9 cellular contexts compared by ENCODE assay signal in the genomic region with DNA sequence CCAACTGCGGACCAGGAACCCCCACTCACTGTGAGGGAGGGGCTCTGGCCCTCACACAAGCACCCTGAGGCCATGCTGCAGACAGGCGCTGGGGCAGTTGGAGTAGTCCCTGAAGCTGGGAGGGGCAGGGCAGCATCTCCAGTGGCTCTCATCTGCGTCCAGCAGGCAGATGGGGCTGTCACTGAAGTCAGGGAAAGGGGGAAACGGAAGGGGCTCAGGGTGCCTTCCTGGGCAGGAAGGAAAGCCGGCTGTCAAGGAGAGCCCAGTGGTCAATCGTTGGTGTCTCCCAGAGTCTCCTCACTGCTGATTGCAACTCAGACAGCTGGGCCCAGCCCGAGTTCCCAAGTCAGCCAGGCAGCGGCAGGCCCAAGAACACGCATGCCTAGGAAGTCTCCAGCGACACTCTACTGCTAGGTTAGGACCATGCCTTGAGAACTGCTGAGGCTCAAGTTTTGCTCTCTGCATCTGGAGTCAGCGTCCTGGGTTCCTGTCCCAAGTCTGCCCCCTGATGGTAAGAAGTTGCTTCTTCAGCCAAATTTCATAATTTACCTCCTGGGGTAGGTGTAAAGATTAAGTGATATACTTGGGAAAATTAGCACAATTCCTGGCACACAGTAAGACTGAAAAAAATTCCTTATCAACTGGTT. TPM values are rescaled to one million over a fixed set of nuclear protein-coding genes. Genes with fewer than 3 reads are reported as not detected.
DNase-seq lines count a peak whose midpoint lies in the region; ATAC-seq and TF ChIP-seq lines count a peak whose summit lies in the region.
"Had no signal": no experiment of that assay in that cellular context is flagged by ENCODE, and none has a peak within 500 bp of the region (broad histone marks: within the 10 kb centered on the region; RNA-seq: fewer than 3 reads in every experiment).

No MANE protein-coding gene starts in this region.

- no peaks in the 10 kb centered on the region for H3K27me3 Mint-ChIP-seq in Caco-2 (ENCODE audit: insufficient read depth, unreplicated experiment)
- H3K27me3 Mint-ChIP-seq in activated T-helper 17 cell treated with anti-CD3 and anti-CD28 coated beads, Interleukin-2, amount 50 U/mL, for 72 hours, result no peaks in the 10 kb centered on the region

- no peaks in the 10 kb centered on the region for H3K4me1 ChIP-seq in Caco-2

- TF ChIP-seq CTCF in Caco-2 (IDR thresholded peaks at IDR 0.05; ENCODE audit: insufficient read depth in 1 of 2, low read depth in 1 of 2, low read length in 1 of 2, severe bottlenecking in 1 of 2, unreplicated experiment in 1 of 2), result peak; percentile 39 to 61
- no peak; the same call in 1 of the 2 replicates for TF ChIP-seq CTCF in RWPE1 (conservative IDR thresholded peaks at IDR 0.05; ENCODE audit: low read depth)
- peak; percentile 72 for TF ChIP-seq CTCF in foreskin fibroblast (IDR thresholded peaks at IDR 0.05; ENCODE audit: low read depth, low read length)

- intact Hi-C loops in Caco-2 (cut with micrococcal nuclease; ENCODE audit: unreplicated experiment), result loop anchor here (1.0 kb wide), 2 partner anchors 40 to 75 kb away; no protein-coding TSS in a partner anchor

- no peak overlapping the region for H3K27ac ChIP-seq in RWPE1

- H3K4me1 Mint-ChIP-seq in Caco-2 (ENCODE audit: low read depth, unreplicated experiment), result no peaks in the 10 kb centered on the region
- H3K4me1 Mint-ChIP-seq in activated T-helper 17 cell treated with anti-CD3 and anti-CD28 coated beads, Interleukin-2, amount 50 U/mL, for 72 hours, result peaks cover 11% of the 10 kb centered on the region

- H3K4me3 Mint-ChIP-seq in Caco-2 (ENCODE audit: unreplicated experiment), result no peak overlapping the region
- no peak overlapping the region for H3K4me3 Mint-ChIP-seq in activated T-helper 17 cell treated with anti-CD3 and anti-CD28 coated beads, Interleukin-2, amount 50 U/mL, for 72 hours
- H3K4me3 Mint-ChIP-seq: dendritic cell treated with granulocyte-macrophage colony-stimulating factor and Interleukin-4, amounts not matched to agents 40 ng/mL and 50 ng/mL, for 4 days had no signal

- no peaks in the 10 kb centered on the region for H3K36me3 ChIP-seq in Caco-2 (ENCODE audit: control insufficient read depth, insufficient read depth, low read length)

- peak; percentile 61 to 65 for DNase-seq in Caco-2
- peak; percentile 65 for DNase-seq in HuH-7.5 (ENCODE audit: low spot score)
- DNase-seq in RWPE1 (ENCODE audit: low spot score), result peak; percentile 34
- peak; percentile 67 to 85 for DNase-seq in foreskin fibroblast
- DNase-seq in non-pigmented ciliary epithelial cell (ENCODE audit: low read depth), result peak; percentile 51
- peak; percentile 78 for DNase-seq in ureter (ENCODE audit: low spot score)

- no peak overlapping the region for H3K27ac Mint-ChIP-seq in Caco-2 (ENCODE audit: unreplicated experiment)
- H3K27ac Mint-ChIP-seq in activated T-helper 17 cell treated with anti-CD3 and anti-CD28 coated beads, Interleukin-2, amount 50 U/mL, for 72 hours, result no peak overlapping the region
- H3K27ac Mint-ChIP-seq: dendritic cell treated with granulocyte-macrophage colony-stimulating factor and Interleukin-4, amounts not matched to agents 40 ng/mL and 50 ng/mL, for 4 days had no signal

- POLR2A ChIA-PET in Caco-2 (lab: Charles Lee), result no interaction called here
- POLR2A ChIA-PET in RWPE1 (lab: Yijun Ruan, JAX; ENCODE audit: low non-redundant PET), result no interaction called here

- BruUV-seq in Caco-2 (replicated peaks; lab: Mats Ljungman, UMichigan), result no TSS peak

- ATAC-seq in GM21367 (IDR thresholded peaks at IDR 0.05; ENCODE audit: unreplicated experiment), result peak; percentile 76
- ATAC-seq in activated T-helper 17 cell treated with anti-CD3 and anti-CD28 coated beads, Interleukin-2, amount 50 U/mL, for 72 hours (replicated peaks), result peak; percentile 96

- CTCF ChIA-PET in Caco-2 (lab: Charles Lee) (no interaction called here), RWPE1 (lab: Yijun Ruan, JAX) (interaction anchor here (0.7 to 1.5 kb wide), 4 partner anchors 12 to 91 kb away, joined by 3 to 6 read pairs (median 4); no protein-coding TSS in a partner anchor)

- H3K27me3 ChIP-seq in Caco-2 (replicated peaks; ENCODE audit: control insufficient read depth, insufficient read depth, low read length), result no peaks in the 10 kb centered on the region

- H3K9me3 Mint-ChIP-seq in Caco-2 (ENCODE audit: unreplicated experiment), result peaks cover 13% of the 10 kb centered on the region
- peaks cover 9% of the 10 kb centered on the region for H3K9me3 Mint-ChIP-seq in activated T-helper 17 cell treated with anti-CD3 and anti-CD28 coated beads, Interleukin-2, amount 50 U/mL, for 72 hours

- H3K9me3 ChIP-seq in Caco-2, result no peaks in the 10 kb centered on the region

- H3K4me3 ChIP-seq in Caco-2 (ENCODE audit: low read depth, low read length), result no peak overlapping the region
- no peak overlapping the region for H3K4me3 ChIP-seq in foreskin fibroblast (ENCODE audit: low read depth in 1 of 2, low read length in 2 of 2)

- no peaks in the 10 kb centered on the region for H3K36me3 Mint-ChIP-seq in Caco-2 (ENCODE audit: insufficient read depth, unreplicated experiment)
- no peaks in the 10 kb centered on the region for H3K36me3 Mint-ChIP-seq in activated T-helper 17 cell treated with anti-CD3 and anti-CD28 coated beads, Interleukin-2, amount 50 U/mL, for 72 hours (ENCODE audit: low read depth)

RNA-seq across cellular contexts. Expression of a gene that starts 27.4 kb away (rescaled TPM):
- not detected in 2 replicates for total RNA-seq in Caco-2 (2022)
- total RNA-seq in activated T-helper 17 cell treated with anti-CD3 and anti-CD28 coated beads, Interleukin-2, amount 50 U/mL, for 72 hours, result under 1 TPM; 0.15 to 0.21 TPM
- total RNA-seq in ureter, result 2.0 TPM

RNA-seq across cellular contexts. Expression of a gene that starts 35.0 kb away (rescaled TPM):
- total RNA-seq in Caco-2 (2022) (not detected in 2 replicates), ureter (not detected)
- not detected for total RNA-seq in activated T-helper 17 cell treated with anti-CD3 and anti-CD28 coated beads, Interleukin-2, amount 50 U/mL, for 72 hours
